ENCODE assay signal across 2 cellular contexts in the genomic region with DNA sequence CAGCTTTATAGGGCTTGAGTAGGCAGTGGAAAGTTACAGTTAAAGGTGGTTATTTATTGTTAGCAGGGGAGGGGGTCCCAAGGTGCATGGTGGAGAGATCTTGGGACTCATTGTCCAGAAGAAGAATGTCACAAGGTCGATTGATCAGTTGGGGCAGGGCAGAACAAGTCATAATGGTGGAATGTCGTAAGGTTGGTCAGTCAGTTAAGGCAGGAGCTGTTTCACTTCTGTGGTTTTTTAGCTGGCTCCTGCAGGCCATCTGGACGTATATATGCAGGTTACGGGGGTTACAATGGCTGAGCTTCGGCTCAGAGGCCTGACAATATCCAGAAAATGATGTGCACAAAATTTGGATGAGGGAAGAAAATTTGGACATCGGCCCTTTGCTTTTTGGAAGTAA.
TF ChIP-seq lines count a peak whose summit lies in the region.

No MANE protein-coding gene starts in this region.

TF ChIP-seq in A549, 52 proteins besides CTCF, POLR2A, EP300 and RAD21:
- TF ChIP-seq CBX2 (IDR thresholded peaks at IDR 0.05; ENCODE audit: borderline replicate concordance, low read depth) = no peak
- no peak for TF ChIP-seq FOXS1 (CRISPR knock-in tag; IDR thresholded peaks at IDR 0.05)
- TF ChIP-seq FOSB (CRISPR knock-in tag; IDR thresholded peaks at IDR 0.05) = no peak
- TF ChIP-seq POLR2AphosphoS2 (conservative IDR thresholded peaks at IDR 0.05; ENCODE audit: low read length) = no peak
- TF ChIP-seq, protein P1, sequence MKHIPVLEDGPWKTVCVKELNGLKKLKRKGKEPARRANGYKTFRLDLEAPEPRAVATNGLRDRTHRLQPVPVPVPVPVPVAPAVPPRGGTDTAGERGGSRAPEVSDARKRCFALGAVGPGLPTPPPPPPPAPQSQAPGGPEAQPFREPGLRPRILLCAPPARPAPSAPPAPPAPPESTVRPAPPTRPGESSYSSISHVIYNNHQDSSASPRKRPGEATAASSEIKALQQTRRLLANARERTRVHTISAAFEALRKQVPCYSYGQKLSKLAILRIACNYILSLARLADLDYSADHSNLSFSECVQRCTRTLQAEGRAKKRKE (CRISPR knock-in tag; IDR thresholded peaks at IDR 0.05; ENCODE audit: low read depth) = no peak

TF ChIP-seq in GM12878, 131 proteins besides CTCF, POLR2A, EP300 and RAD21:
- TF ChIP-seq, protein P2, sequence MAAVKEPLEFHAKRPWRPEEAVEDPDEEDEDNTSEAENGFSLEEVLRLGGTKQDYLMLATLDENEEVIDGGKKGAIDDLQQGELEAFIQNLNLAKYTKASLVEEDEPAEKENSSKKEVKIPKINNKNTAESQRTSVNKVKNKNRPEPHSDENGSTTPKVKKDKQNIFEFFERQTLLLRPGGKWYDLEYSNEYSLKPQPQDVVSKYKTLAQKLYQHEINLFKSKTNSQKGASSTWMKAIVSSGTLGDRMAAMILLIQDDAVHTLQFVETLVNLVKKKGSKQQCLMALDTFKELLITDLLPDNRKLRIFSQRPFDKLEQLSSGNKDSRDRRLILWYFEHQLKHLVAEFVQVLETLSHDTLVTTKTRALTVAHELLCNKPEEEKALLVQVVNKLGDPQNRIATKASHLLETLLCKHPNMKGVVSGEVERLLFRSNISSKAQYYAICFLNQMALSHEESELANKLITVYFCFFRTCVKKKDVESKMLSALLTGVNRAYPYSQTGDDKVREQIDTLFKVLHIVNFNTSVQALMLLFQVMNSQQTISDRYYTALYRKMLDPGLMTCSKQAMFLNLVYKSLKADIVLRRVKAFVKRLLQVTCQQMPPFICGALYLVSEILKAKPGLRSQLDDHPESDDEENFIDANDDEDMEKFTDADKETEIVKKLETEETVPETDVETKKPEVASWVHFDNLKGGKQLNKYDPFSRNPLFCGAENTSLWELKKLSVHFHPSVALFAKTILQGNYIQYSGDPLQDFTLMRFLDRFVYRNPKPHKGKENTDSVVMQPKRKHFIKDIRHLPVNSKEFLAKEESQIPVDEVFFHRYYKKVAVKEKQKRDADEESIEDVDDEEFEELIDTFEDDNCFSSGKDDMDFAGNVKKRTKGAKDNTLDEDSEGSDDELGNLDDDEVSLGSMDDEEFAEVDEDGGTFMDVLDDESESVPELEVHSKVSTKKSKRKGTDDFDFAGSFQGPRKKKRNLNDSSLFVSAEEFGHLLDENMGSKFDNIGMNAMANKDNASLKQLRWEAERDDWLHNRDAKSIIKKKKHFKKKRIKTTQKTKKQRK (IDR thresholded peaks at IDR 0.05; ENCODE audit: low read depth, low read length) = no peak
- no peak for TF ChIP-seq ATF7 (IDR thresholded peaks at IDR 0.05; ENCODE audit: low read depth)
- TF ChIP-seq RUNX3 (IDR thresholded peaks at IDR 0.05; ENCODE audit: low read length) = peak; percentile 31; the same call in 1 of the 2 replicates
